Comparison of ENCODE assay signal across 1 cellular context in the genomic region with DNA sequence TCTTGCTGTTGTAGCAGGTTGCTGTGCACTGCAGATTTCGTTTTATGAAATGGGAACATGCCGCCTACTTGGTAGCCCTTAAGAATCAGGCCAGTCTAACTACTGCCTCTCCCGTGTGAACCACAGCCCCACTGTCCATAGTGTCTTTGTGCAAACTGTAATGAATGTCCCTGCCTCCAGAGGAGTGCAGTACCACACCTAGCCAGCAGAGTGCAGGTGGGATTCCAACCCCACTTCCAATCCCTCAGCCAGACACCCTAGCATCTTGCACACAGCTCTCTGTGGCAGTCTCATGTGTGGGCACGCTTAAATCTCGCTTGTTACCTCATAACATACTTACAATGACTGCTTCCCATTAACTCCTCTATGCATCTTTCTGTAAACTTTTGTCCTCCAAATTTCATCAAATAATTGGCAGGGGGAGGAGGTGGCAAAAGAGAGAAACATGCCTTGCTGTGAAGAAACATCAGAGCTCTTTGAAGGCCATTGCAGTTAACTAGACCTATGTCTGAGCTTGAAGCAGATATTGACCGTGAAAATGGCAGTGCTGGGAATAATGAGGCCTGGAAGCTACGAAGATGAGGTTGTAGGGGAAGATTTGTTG.
TF ChIP-seq lines count a peak whose summit lies in the region.

No MANE protein-coding gene starts in this region.

TF ChIP-seq in GM23338, 12 proteins besides CTCF, POLR2A, EP300 and RAD21 (continued from another document):
- TF ChIP-seq, protein P1, sequence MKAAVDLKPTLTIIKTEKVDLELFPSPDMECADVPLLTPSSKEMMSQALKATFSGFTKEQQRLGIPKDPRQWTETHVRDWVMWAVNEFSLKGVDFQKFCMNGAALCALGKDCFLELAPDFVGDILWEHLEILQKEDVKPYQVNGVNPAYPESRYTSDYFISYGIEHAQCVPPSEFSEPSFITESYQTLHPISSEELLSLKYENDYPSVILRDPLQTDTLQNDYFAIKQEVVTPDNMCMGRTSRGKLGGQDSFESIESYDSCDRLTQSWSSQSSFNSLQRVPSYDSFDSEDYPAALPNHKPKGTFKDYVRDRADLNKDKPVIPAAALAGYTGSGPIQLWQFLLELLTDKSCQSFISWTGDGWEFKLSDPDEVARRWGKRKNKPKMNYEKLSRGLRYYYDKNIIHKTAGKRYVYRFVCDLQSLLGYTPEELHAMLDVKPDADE (IDR thresholded peaks at IDR 0.05): no peak
- TF ChIP-seq, protein P2, sequence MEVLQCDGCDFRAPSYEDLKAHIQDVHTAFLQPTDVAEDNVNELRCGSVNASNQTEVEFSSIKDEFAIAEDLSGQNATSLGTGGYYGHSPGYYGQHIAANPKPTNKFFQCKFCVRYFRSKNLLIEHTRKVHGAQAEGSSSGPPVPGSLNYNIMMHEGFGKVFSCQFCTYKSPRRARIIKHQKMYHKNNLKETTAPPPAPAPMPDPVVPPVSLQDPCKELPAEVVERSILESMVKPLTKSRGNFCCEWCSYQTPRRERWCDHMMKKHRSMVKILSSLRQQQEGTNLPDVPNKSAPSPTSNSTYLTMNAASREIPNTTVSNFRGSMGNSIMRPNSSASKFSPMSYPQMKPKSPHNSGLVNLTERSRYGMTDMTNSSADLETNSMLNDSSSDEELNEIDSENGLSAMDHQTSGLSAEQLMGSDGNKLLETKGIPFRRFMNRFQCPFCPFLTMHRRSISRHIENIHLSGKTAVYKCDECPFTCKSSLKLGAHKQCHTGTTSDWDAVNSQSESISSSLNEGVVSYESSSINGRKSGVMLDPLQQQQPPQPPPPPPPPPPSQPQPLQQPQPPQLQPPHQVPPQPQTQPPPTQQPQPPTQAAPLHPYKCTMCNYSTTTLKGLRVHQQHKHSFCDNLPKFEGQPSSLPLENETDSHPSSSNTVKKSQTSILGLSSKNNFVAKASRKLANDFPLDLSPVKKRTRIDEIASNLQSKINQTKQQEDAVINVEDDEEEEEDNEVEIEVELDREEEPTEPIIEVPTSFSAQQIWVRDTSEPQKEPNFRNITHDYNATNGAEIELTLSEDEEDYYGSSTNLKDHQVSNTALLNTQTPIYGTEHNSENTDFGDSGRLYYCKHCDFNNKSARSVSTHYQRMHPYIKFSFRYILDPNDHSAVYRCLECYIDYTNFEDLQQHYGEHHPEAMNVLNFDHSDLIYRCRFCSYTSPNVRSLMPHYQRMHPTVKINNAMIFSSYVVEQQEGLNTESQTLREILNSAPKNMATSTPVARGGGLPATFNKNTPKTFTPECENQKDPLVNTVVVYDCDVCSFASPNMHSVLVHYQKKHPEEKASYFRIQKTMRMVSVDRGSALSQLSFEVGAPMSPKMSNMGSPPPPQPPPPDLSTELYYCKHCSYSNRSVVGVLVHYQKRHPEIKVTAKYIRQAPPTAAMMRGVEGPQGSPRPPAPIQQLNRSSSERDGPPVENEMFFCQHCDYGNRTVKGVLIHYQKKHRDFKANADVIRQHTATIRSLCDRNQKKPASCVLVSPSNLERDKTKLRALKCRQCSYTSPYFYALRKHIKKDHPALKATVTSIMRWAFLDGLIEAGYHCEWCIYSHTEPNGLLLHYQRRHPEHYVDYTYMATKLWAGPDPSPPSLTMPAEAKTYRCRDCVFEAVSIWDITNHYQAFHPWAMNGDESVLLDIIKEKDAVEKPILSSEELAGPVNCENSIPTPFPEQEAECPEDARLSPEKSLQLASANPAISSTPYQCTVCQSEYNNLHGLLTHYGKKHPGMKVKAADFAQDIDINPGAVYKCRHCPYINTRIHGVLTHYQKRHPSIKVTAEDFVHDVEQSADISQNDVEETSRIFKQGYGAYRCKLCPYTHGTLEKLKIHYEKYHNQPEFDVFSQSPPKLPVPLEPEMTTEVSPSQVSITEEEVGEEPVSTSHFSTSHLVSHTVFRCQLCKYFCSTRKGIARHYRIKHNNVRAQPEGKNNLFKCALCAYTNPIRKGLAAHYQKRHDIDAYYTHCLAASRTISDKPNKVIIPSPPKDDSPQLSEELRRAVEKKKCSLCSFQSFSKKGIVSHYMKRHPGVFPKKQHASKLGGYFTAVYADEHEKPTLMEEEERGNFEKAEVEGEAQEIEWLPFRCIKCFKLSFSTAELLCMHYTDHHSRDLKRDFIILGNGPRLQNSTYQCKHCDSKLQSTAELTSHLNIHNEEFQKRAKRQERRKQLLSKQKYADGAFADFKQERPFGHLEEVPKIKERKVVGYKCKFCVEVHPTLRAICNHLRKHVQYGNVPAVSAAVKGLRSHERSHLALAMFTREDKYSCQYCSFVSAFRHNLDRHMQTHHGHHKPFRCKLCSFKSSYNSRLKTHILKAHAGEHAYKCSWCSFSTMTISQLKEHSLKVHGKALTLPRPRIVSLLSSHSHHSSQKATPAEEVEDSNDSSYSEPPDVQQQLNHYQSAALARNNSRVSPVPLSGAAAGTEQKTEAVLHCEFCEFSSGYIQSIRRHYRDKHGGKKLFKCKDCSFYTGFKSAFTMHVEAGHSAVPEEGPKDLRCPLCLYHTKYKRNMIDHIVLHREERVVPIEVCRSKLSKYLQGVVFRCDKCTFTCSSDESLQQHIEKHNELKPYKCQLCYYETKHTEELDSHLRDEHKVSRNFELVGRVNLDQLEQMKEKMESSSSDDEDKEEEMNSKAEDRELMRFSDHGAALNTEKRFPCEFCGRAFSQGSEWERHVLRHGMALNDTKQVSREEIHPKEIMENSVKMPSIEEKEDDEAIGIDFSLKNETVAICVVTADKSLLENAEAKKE (CRISPR knock-in tag; IDR thresholded peaks at IDR 0.05): no peak
- no peak for TF ChIP-seq CREB1 (CRISPR knock-in tag; IDR thresholded peaks at IDR 0.05; ENCODE audit: low read depth)
- TF ChIP-seq JUNB (IDR thresholded peaks at IDR 0.05; ENCODE audit: unreplicated experiment): no peak
- no peak for TF ChIP-seq ZNF331 (CRISPR knock-in tag; IDR thresholded peaks at IDR 0.05; ENCODE audit: low read depth)
- no peak for TF ChIP-seq NANOG (IDR thresholded peaks at IDR 0.05; ENCODE audit: borderline replicate concordance)
